13 cellular contexts compared by ENCODE assay signal in genomic region chr2:239097428-239097696, GRCh38.
DNase-seq lines count a peak whose midpoint lies in the region; ATAC-seq and TF ChIP-seq lines count a peak whose summit lies in the region.
"Had no signal": no experiment of that assay in that cellular context is flagged by ENCODE, and none has a peak within 500 bp of the region (broad histone marks: within the 10 kb centered on the region; RNA-seq: fewer than 3 reads in every experiment).

No MANE protein-coding gene starts in this region.

- H4K20me1 ChIP-seq in DND-41 (ENCODE audit: insufficient read depth, low read length): peaks cover 53% of the 10 kb centered on the region

- no peaks in the 10 kb centered on the region for H3K27me3 ChIP-seq in DND-41 (ENCODE audit: insufficient read depth, low read length, poor library complexity)
- H3K27me3 ChIP-seq in rectal smooth muscle tissue (ENCODE audit: control insufficient read depth, insufficient read depth, low read length): no peaks in the 10 kb centered on the region

- H3K79me2 ChIP-seq in DND-41 (ENCODE audit: insufficient read depth, low read length): peaks cover 9% of the 10 kb centered on the region

- H3K9me3 ChIP-seq in DND-41 (ENCODE audit: insufficient read depth, low read length, severe bottlenecking): no peaks in the 10 kb centered on the region
- H3K9me3 ChIP-seq: HAP-1 had no signal

- no peaks in the 10 kb centered on the region for H3K9me3 Mint-ChIP-seq in activated T-helper 17 cell treated with anti-CD3 and anti-CD28 coated beads, Interleukin-2, amount 50 U/mL, for 72 hours

- peaks cover 95% of the 10 kb centered on the region for H3K36me3 ChIP-seq in DND-41 (ENCODE audit: insufficient read depth, low read length)
- H3K36me3 ChIP-seq in rectal smooth muscle tissue (ENCODE audit: control insufficient read depth, insufficient read depth, low read length): peaks cover 15% of the 10 kb centered on the region
- H3K36me3 ChIP-seq: HAP-1 had no signal

- H3K4me1 ChIP-seq in DND-41 (ENCODE audit: insufficient read depth, low read length) (no peaks in the 10 kb centered on the region), rectal smooth muscle tissue (ENCODE audit: control insufficient read depth, insufficient read depth, low read length) (no peaks in the 10 kb centered on the region)

- no peak overlapping the region for H3K9ac ChIP-seq in DND-41 (ENCODE audit: low read depth, low read length)
- H3K9ac ChIP-seq in rectal smooth muscle tissue (ENCODE audit: low read length): no peak overlapping the region

- CTCF ChIA-PET in RWPE1 (lab: Yijun Ruan, JAX): no interaction called here

- no peak for TF ChIP-seq CTCF in DND-41 (IDR thresholded peaks at IDR 0.05; ENCODE audit: borderline replicate concordance, extremely low read depth, low read length, poor library complexity, severe bottlenecking)
- TF ChIP-seq CTCF in RWPE1 (conservative IDR thresholded peaks at IDR 0.05; ENCODE audit: low read depth): no peak

- no peak for DNase-seq in DND-41
- DNase-seq in RWPE1 (ENCODE audit: low spot score): no peak
- no peak for DNase-seq in left cardiac atrium
- DNase-seq: CD4-positive, alpha-beta memory T cell; DMS79; EL had no signal

- no peak overlapping the region for H3K4me2 ChIP-seq in DND-41 (ENCODE audit: insufficient read depth, low read length)

- H3K27ac ChIP-seq in DND-41 (ENCODE audit: low read length) (0 out of 2 replicates have a peak overlapping the region, but pooled peaks have one; percentile 4), RWPE1 (peak overlapping the region; percentile 88), cingulate gyrus (ENCODE audit: low read depth, low read length) (peak overlapping the region; percentile 54), rectal smooth muscle tissue (ENCODE audit: low read depth, low read length) (peak overlapping the region; percentile 32)
- H3K27ac ChIP-seq: C4-2B had no signal

- POLR2A ChIA-PET in RWPE1 (lab: Yijun Ruan, JAX; ENCODE audit: low non-redundant PET): no interaction called here

- no peak overlapping the region for H3K4me3 Mint-ChIP-seq in activated T-helper 17 cell treated with anti-CD3 and anti-CD28 coated beads, Interleukin-2, amount 50 U/mL, for 72 hours
- H3K4me3 Mint-ChIP-seq: B cell had no signal

- ATAC-seq in DND-41 (ENCODE audit: insufficient read depth, low read depth): no peak
- no peak for ATAC-seq in activated T-helper 17 cell treated with anti-CD3 and anti-CD28 coated beads, Interleukin-2, amount 50 U/mL, for 72 hours (replicated peaks)
- no peak for ATAC-seq in left cardiac atrium
- ATAC-seq in GM21723 (IDR thresholded peaks at IDR 0.05; ENCODE audit: unreplicated experiment): no peak

- H2AFZ ChIP-seq in DND-41 (ENCODE audit: low read depth, low read length): no peak overlapping the region

- H3K27me3 Mint-ChIP-seq in activated T-helper 17 cell treated with anti-CD3 and anti-CD28 coated beads, Interleukin-2, amount 50 U/mL, for 72 hours: no peaks in the 10 kb centered on the region
- H3K27me3 Mint-ChIP-seq: B cell; CD4-positive, alpha-beta memory T cell had no signal

- intact Hi-C loops in left cardiac atrium (cut with DNase I): no loop called here

- peaks cover 24% of the 10 kb centered on the region for H3K36me3 Mint-ChIP-seq in activated T-helper 17 cell treated with anti-CD3 and anti-CD28 coated beads, Interleukin-2, amount 50 U/mL, for 72 hours (ENCODE audit: low read depth)

- H3K4me3 ChIP-seq in DND-41 (ENCODE audit: low read depth in 1 of 2, low read length in 2 of 2) (no peak overlapping the region), rectal smooth muscle tissue (ENCODE audit: low read length) (no peak overlapping the region)
- H3K4me3 ChIP-seq: HAP-1 had no signal

- no peaks in the 10 kb centered on the region for H3K4me1 Mint-ChIP-seq in activated T-helper 17 cell treated with anti-CD3 and anti-CD28 coated beads, Interleukin-2, amount 50 U/mL, for 72 hours
- H3K4me1 Mint-ChIP-seq: B cell had no signal

- H3K27ac Mint-ChIP-seq in activated T-helper 17 cell treated with anti-CD3 and anti-CD28 coated beads, Interleukin-2, amount 50 U/mL, for 72 hours: no peak overlapping the region
- H3K27ac Mint-ChIP-seq: B cell; CD4-positive, alpha-beta memory T cell had no signal

Comparison
In these comparisons a context has a peak if more than half of its experiments do, and no peak if none do; other contexts are left out.
1. H3K27ac ChIP-seq: peak in every context shown above with its lines; median percentile 88 in RWPE1; 54 in cingulate gyrus; 32 in rectal smooth muscle tissue; 4 in DND-41.